ENCODE assay signal across 8 cellular contexts in the genomic region with DNA sequence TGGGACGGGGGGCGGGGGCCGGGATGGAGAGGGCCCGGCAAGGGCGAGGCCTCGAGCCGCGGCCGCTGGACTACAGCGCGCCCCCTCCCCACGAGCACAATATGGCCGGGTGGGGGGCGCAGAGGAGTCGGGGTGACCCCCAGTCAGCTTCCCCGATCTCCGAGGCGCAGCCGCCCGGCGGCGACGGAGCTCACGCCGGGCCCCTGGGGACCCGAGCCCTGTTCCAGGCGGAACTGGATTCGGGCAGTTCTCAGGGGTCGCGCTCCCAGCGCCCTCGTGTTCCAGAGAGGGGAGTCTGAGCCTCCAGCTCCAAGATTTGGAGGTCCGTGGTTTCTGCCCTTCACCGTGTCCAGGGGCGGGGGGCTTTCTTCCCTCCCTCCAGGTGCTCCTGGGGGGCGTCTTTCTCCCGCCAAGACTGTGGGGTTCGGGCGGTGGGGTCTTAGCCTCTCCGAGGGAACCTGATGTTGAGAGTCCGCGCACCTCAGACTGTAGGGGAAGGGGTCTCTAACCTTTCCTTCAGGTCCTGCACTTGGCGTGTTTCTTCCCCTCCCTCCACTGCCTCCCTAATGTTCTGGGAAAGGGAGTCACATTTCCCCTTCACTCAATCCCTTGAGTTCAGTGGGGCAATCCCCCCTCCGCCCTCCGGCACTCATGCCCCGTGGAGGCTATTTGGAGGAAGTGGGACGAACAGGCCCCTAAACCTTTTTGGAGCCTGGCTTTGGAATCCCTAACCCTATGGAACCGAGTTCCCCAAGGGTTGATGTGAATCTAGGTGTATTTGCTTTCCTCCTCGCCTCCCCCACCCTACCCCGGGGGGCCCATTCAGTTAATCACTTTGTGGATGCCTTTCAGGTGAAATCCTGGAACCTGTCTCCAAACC. TPM values are rescaled to one million over a fixed set of nuclear protein-coding genes. Genes with fewer than 3 reads are reported as not detected.
DNase-seq lines count a peak whose midpoint lies in the region; ATAC-seq, FAIRE-seq and TF ChIP-seq lines count a peak whose summit lies in the region.

No MANE protein-coding gene starts in this region.

- H4K20me1 ChIP-seq in OCI-LY1 (ENCODE audit: insufficient read depth, low read length) = no peaks in the 10 kb centered on the region
- H4K20me1 ChIP-seq in HepG2 (ENCODE audit: insufficient read depth, low read length) = no peaks in the 10 kb centered on the region

- H3F3A ChIP-seq in OCI-LY1 (ENCODE audit: insufficient read depth, low read length) = no peaks in the 10 kb centered on the region

- peak overlapping the region; percentile 88 for H3K4me2 ChIP-seq in OCI-LY1 (ENCODE audit: low read length)
- H3K4me2 ChIP-seq in HepG2 (ENCODE audit: low read depth, low read length) = peak overlapping the region; percentile 93

- CTCF ChIA-PET in HepG2 (lab: Yijun Ruan, JAX; ENCODE audit: low intra/inter-chr PET ratio, low total read pairs) = no interaction called here

- WGBS in HepG2 (ENCODE audit: low lambda C conversion rate) = 0% methylated on average over 8 of the region's 50 CpGs

- no peaks in the 10 kb centered on the region for H3K9me3 ChIP-seq in OCI-LY1 (ENCODE audit: low read length)
- no peaks in the 10 kb centered on the region for H3K9me3 ChIP-seq in HepG2 (ENCODE audit: low read length)

- no peak for TF ChIP-seq EP300 in HepG2 (IDR thresholded peaks at IDR 0.05; ENCODE audit: low read depth in 2 of 2, low read length in 2 of 2)
- no peak for TF ChIP-seq EP300 in HepG2 (CRISPR knock-in tag; IDR thresholded peaks at IDR 0.05; ENCODE audit: borderline replicate concordance)

- H3K27ac ChIP-seq in OCI-LY1 (ENCODE audit: low read depth, low read length, poor library complexity, severe bottlenecking) (no peak overlapping the region), HepG2 (ENCODE audit: extremely low read length, insufficient read depth, low read length) (peak overlapping the region; percentile 60), substantia nigra (ENCODE audit: low read depth, low read length, poor library complexity, severe bottlenecking) (peak overlapping the region; percentile 79)

- TF ChIP-seq CTCF in OCI-LY1 (IDR thresholded peaks at IDR 0.05; ENCODE audit: low read length) = no peak
- TF ChIP-seq CTCF in cardiac fibroblast (IDR thresholded peaks at IDR 0.05; ENCODE audit: low read depth, low read length) = no peak
- TF ChIP-seq CTCF in HepG2 (CRISPR knock-in tag; IDR thresholded peaks at IDR 0.05) = no peak

- H3K36me3 ChIP-seq in OCI-LY1 (ENCODE audit: insufficient read depth, low read length) (no peaks in the 10 kb centered on the region), HepG2 (replicated peaks in 1 of 2; ENCODE audit: control insufficient read depth in 1 of 2, insufficient read depth in 2 of 2, low read length in 2 of 2) (no peaks in the 10 kb centered on the region)

- peak overlapping the region; percentile 92 for H3K9ac ChIP-seq in OCI-LY1 (ENCODE audit: low read length)
- peak overlapping the region; percentile 89 for H3K9ac ChIP-seq in HepG2 (ENCODE audit: insufficient read depth, low read depth, low read length)

- in situ Hi-C loops in HepG2 (cut with HindIII; ENCODE audit: extremely low pct_ligation_motif_present, low pct_unique_long_range_greater_than_20kb) = no loop called here

- H3K9me2 ChIP-seq in OCI-LY1 (ENCODE audit: low read depth, low read length) = no peaks in the 10 kb centered on the region

- H3K79me2 ChIP-seq in OCI-LY1 (ENCODE audit: insufficient read depth, low read length) (no peaks in the 10 kb centered on the region), HepG2 (ENCODE audit: insufficient read depth, low read length) (peaks cover 50% of the 10 kb centered on the region)

- H3K4me3 ChIP-seq in OCI-LY1 (ENCODE audit: low read depth, low read length, poor library complexity, severe bottlenecking) (peak overlapping the region; percentile 79), cardiac fibroblast (replicated peaks in 1 of 2; ENCODE audit: low read depth in 2 of 2, low read length in 2 of 2) (peak overlapping the region; percentile 87 to 88), HepG2 (replicated peaks in 1 of 3; ENCODE audit: insufficient read depth in 1 of 3, low read depth in 2 of 3, low read length in 3 of 3) (peak overlapping the region; percentile 77 to 88 (median 85))

- POLR2A ChIA-PET in HepG2 (lab: Yijun Ruan, JAX) = interaction anchor here (2.0 kb wide), 1 partner anchor 25 kb away, joined by 5 read pairs; no protein-coding TSS in a partner anchor

- peak; percentile 36 for ATAC-seq in HepG2

- no peak for TF ChIP-seq POLR2A in HepG2 (IDR thresholded peaks at IDR 0.05; ENCODE audit: insufficient read depth in 1 of 2, low read depth in 2 of 2, low read length in 2 of 2)

- intact Hi-C loops in HepG2 (cut with micrococcal nuclease; ENCODE audit: unreplicated experiment) = loop anchor here (1.0 kb wide), 1 partner anchor 28 kb away; no protein-coding TSS in a partner anchor

- peak overlapping the region; percentile 57; the same call in 1 of the 2 replicates for H2AFZ ChIP-seq in OCI-LY1 (ENCODE audit: low read length)
- no peak overlapping the region for H2AFZ ChIP-seq in HepG2 (ENCODE audit: low read length)

- FAIRE-seq in HepG2 (lab: Jason Lieb, UNC) = no peak

- peak; percentile 28 for DNase-seq in SIG-M5 treated with dmso at 0.1 percent for 504 hours (lab: John Stamatoyannopoulos, UW; ENCODE audit: unreplicated experiment)
- no peak for DNase-seq in SIG-M5 (lab: John Stamatoyannopoulos, UW)
- DNase-seq in cardiac fibroblast (ENCODE audit: low read depth in 2 of 2) = peak; percentile 22 to 37
- DNase-seq in HepG2 (ENCODE audit: low spot score) = no peak
- peak in 13 of 49 donors; percentile 12 to 64 (median 32) for DNase-seq in substantia nigra (lab: John Stamatoyannopoulos, UW)
- no peak for DNase-seq in cerebellar nuclear complex (lab: John Stamatoyannopoulos, UW)
- no peak for DNase-seq in NCI-H774 (lab: John Stamatoyannopoulos, UW)

- H3K27me3 ChIP-seq in OCI-LY1 (ENCODE audit: insufficient read depth, low read length) = no peaks in the 10 kb centered on the region
- peaks cover 5 to 29% of the 10 kb centered on the region in 2 experiments for H3K27me3 ChIP-seq in HepG2 (ENCODE audit: control insufficient read depth in 1 of 2, insufficient read depth in 2 of 2, low read length in 2 of 2)

- TF ChIP-seq RAD21 in HepG2 (CRISPR knock-in tag; IDR thresholded peaks at IDR 0.05) = no peak

- H3K4me1 ChIP-seq in OCI-LY1 (ENCODE audit: insufficient read depth, low read length, severe bottlenecking) (peaks cover 21% of the 10 kb centered on the region), HepG2 (ENCODE audit: insufficient read depth, low read length) (peaks cover 44% of the 10 kb centered on the region)

- no TSS peak for BruUV-seq in HepG2 (replicated peaks; lab: Mats Ljungman, UMichigan)

RNA-seq across cellular contexts. Expression of a gene that starts 0.6 kb away (rescaled TPM):
- total RNA-seq in HepG2 (2016; rRNA removed; fragmentation: Illumina TruSeq; extraction: Trizol) = 5.8 and 8.9 TPM in 2 replicates
- total RNA-seq in HepG2 (2016; cell fraction: cytosol; rRNA removed; fragmentation: Illumina TruSeq; extraction: Trizol; ENCODE audit: low read depth) = 2.0 and 2.2 TPM in 2 replicates
- total RNA-seq in HepG2 (2016; cell fraction: insoluble cytoplasmic fraction; rRNA removed; fragmentation: Illumina TruSeq; extraction: Trizol) = 4.3 and 9.8 TPM in 2 replicates
- 5.4 and 7.6 TPM in 2 replicates for total RNA-seq in HepG2 (2016; cell fraction: membrane; rRNA removed; fragmentation: Illumina TruSeq; extraction: Trizol)
- total RNA-seq in HepG2 (2016; cell fraction: nucleus; rRNA removed; fragmentation: Illumina TruSeq; extraction: Trizol) = 9.9 and 14.3 TPM in 2 replicates
- 12.1 and 14.1 TPM in 2 replicates for polyA plus RNA-seq in HepG2 (2011; rRNA removed)
- 12.0 and 13.7 TPM in 2 replicates for polyA plus RNA-seq in HepG2 (2011; cell fraction: cytosol; rRNA removed)
- polyA plus RNA-seq in HepG2 (2011; cell fraction: nucleus; rRNA removed) = 12.5 and 12.9 TPM in 2 replicates
- polyA plus RNA-seq in HepG2 (2012) = 10.8 and 11.8 TPM in 2 replicates
- 1.1 and 1.3 TPM in 2 replicates for polyA plus RNA-seq in HepG2 (2016; cell fraction: cytosol; fragmentation: Illumina TruSeq; extraction: Trizol; ENCODE audit: low read depth)
- 5.3 and 5.6 TPM in 2 replicates for polyA plus RNA-seq in HepG2 (2016; cell fraction: insoluble cytoplasmic fraction; fragmentation: Illumina TruSeq; extraction: Trizol; ENCODE audit: low read depth)
- polyA plus RNA-seq in HepG2 (2016; cell fraction: membrane; fragmentation: Illumina TruSeq; extraction: Trizol; ENCODE audit: low read depth) = 3.8 and 4.6 TPM in 2 replicates
- 16.9 and 17.0 TPM in 2 replicates for polyA plus RNA-seq in HepG2 (2016; cell fraction: nucleus; fragmentation: Illumina TruSeq; extraction: Trizol; ENCODE audit: insufficient read depth, low read depth)
- 22.8 and 32.8 TPM in 2 replicates for polyA minus RNA-seq in HepG2 (2011; rRNA and poly(A)+ RNA removed; ENCODE audit: low replicate concordance)
- polyA minus RNA-seq in HepG2 (2011; cell fraction: cytosol; rRNA and poly(A)+ RNA removed) = 9.7 and 13.2 TPM in 2 replicates
- 12.1 and 14.2 TPM in 2 replicates for polyA minus RNA-seq in HepG2 (2011; cell fraction: nucleus; rRNA and poly(A)+ RNA removed)

RNA-seq across cellular contexts. Expression of a gene that starts 44.8 kb away (rescaled TPM):
- not detected in 2 replicates for total RNA-seq in HepG2 (2016; rRNA removed; fragmentation: Illumina TruSeq; extraction: Trizol)
- not detected in 2 replicates for total RNA-seq in HepG2 (2016; cell fraction: cytosol; rRNA removed; fragmentation: Illumina TruSeq; extraction: Trizol; ENCODE audit: low read depth)
- total RNA-seq in HepG2 (2016; cell fraction: insoluble cytoplasmic fraction; rRNA removed; fragmentation: Illumina TruSeq; extraction: Trizol) = not detected in 2 replicates
- total RNA-seq in HepG2 (2016; cell fraction: membrane; rRNA removed; fragmentation: Illumina TruSeq; extraction: Trizol) = not detected in 2 replicates
- total RNA-seq in HepG2 (2016; cell fraction: nucleus; rRNA removed; fragmentation: Illumina TruSeq; extraction: Trizol) = not detected in 2 replicates
- polyA plus RNA-seq in HepG2 (2011; rRNA removed) = not detected in 2 replicates
- polyA plus RNA-seq in HepG2 (2011; cell fraction: cytosol; rRNA removed) = not detected in 2 replicates
- polyA plus RNA-seq in HepG2 (2011; cell fraction: nucleus; rRNA removed) = not detected in 2 replicates
- polyA plus RNA-seq in HepG2 (2012) = not detected in 2 replicates
- not detected in 2 replicates for polyA plus RNA-seq in HepG2 (2016; cell fraction: cytosol; fragmentation: Illumina TruSeq; extraction: Trizol; ENCODE audit: low read depth)
- not detected in 2 replicates for polyA plus RNA-seq in HepG2 (2016; cell fraction: insoluble cytoplasmic fraction; fragmentation: Illumina TruSeq; extraction: Trizol; ENCODE audit: low read depth)
- polyA plus RNA-seq in HepG2 (2016; cell fraction: membrane; fragmentation: Illumina TruSeq; extraction: Trizol; ENCODE audit: low read depth) = not detected in 2 replicates
- not detected in 2 replicates for polyA plus RNA-seq in HepG2 (2016; cell fraction: nucleus; fragmentation: Illumina TruSeq; extraction: Trizol; ENCODE audit: insufficient read depth, low read depth)
- 0.05 TPM in 1 of 2 replicates, not detected in the other for polyA minus RNA-seq in HepG2 (2011; rRNA and poly(A)+ RNA removed; ENCODE audit: low replicate concordance)
- not detected in 2 replicates for polyA minus RNA-seq in HepG2 (2011; cell fraction: cytosol; rRNA and poly(A)+ RNA removed)
- not detected in 2 replicates for polyA minus RNA-seq in HepG2 (2011; cell fraction: nucleus; rRNA and poly(A)+ RNA removed)

RNA-seq across cellular contexts. Expression of a gene that starts 54.7 kb away (rescaled TPM):
- total RNA-seq in HepG2 (2016; rRNA removed; fragmentation: Illumina TruSeq; extraction: Trizol) = 7.2 and 10.9 TPM in 2 replicates
- 3.8 and 3.9 TPM in 2 replicates for total RNA-seq in HepG2 (2016; cell fraction: cytosol; rRNA removed; fragmentation: Illumina TruSeq; extraction: Trizol; ENCODE audit: low read depth)
- total RNA-seq in HepG2 (2016; cell fraction: insoluble cytoplasmic fraction; rRNA removed; fragmentation: Illumina TruSeq; extraction: Trizol) = 5.9 and 12.2 TPM in 2 replicates
- total RNA-seq in HepG2 (2016; cell fraction: membrane; rRNA removed; fragmentation: Illumina TruSeq; extraction: Trizol) = 6.3 and 7.1 TPM in 2 replicates
- 8.6 and 10.4 TPM in 2 replicates for total RNA-seq in HepG2 (2016; cell fraction: nucleus; rRNA removed; fragmentation: Illumina TruSeq; extraction: Trizol)
- polyA plus RNA-seq in HepG2 (2011; rRNA removed) = 2.9 and 4.5 TPM in 2 replicates
- polyA plus RNA-seq in HepG2 (2011; cell fraction: cytosol; rRNA removed) = 3.7 and 3.8 TPM in 2 replicates
- polyA plus RNA-seq in HepG2 (2011; cell fraction: nucleus; rRNA removed) = 7.5 and 12.9 TPM in 2 replicates
- 3.6 and 4.0 TPM in 2 replicates for polyA plus RNA-seq in HepG2 (2012)
- 0.84 and 1.5 TPM in 2 replicates for polyA plus RNA-seq in HepG2 (2016; cell fraction: cytosol; fragmentation: Illumina TruSeq; extraction: Trizol; ENCODE audit: low read depth)
- 5.5 TPM in 2 replicates for polyA plus RNA-seq in HepG2 (2016; cell fraction: insoluble cytoplasmic fraction; fragmentation: Illumina TruSeq; extraction: Trizol; ENCODE audit: low read depth)
- polyA plus RNA-seq in HepG2 (2016; cell fraction: membrane; fragmentation: Illumina TruSeq; extraction: Trizol; ENCODE audit: low read depth) = 2.0 and 2.7 TPM in 2 replicates
- 17.1 and 20.1 TPM in 2 replicates for polyA plus RNA-seq in HepG2 (2016; cell fraction: nucleus; fragmentation: Illumina TruSeq; extraction: Trizol; ENCODE audit: insufficient read depth, low read depth)
- 0.21 and 6.7 TPM in 2 replicates for polyA minus RNA-seq in HepG2 (2011; rRNA and poly(A)+ RNA removed; ENCODE audit: low replicate concordance)
- polyA minus RNA-seq in HepG2 (2011; cell fraction: cytosol; rRNA and poly(A)+ RNA removed) = 1.3 and 2.7 TPM in 2 replicates
- 4.9 and 8.2 TPM in 2 replicates for polyA minus RNA-seq in HepG2 (2011; cell fraction: nucleus; rRNA and poly(A)+ RNA removed)

Comparison
In these comparisons a context has a peak if more than half of its experiments do, and no peak if none do; other contexts are left out.
1. DNase-seq: peak in SIG-M5 treated with dmso at 0.1 percent for 504 hours (single experiment) and cardiac fibroblast (2 of 2); none in SIG-M5 (single experiment), HepG2 (single experiment), cerebellar nuclear complex (0 of 2) and NCI-H774 (single experiment).
2. Peak in every context shown above with its lines, with median percentiles within 50 percentile points of each other: H3K4me3 ChIP-seq.